22 cellular contexts compared by ENCODE assay signal in genomic region chrX:32614707-32615106, GRCh38.
DNase-seq lines count a peak whose midpoint lies in the region; ATAC-seq, FAIRE-seq and TF ChIP-seq lines count a peak whose summit lies in the region.
"Had no signal": no experiment of that assay in that cellular context is flagged by ENCODE, and none has a peak within 500 bp of the region (broad histone marks: within the 10 kb centered on the region; RNA-seq: fewer than 3 reads in every experiment).

No MANE protein-coding gene starts in this region.

- no peaks in the 10 kb centered on the region for H3K4me1 Mint-ChIP-seq in activated T-cell treated with anti-CD3 and anti-CD28 coated beads, Interleukin-2, amount 50 U/mL, for 4 hours (ENCODE audit: low read depth)
- H3K4me1 Mint-ChIP-seq: B cell had no signal

- CTCF ChIA-PET in SK-N-SH (lab: Yijun Ruan, JAX), result no interaction called here

- FAIRE-seq in HTR-8/SVneo (lab: Jason Lieb, UNC), result peak; percentile 4
- FAIRE-seq: A549, D721Med, G401.6, GM12891, GM19239 had no signal

- H3K9ac ChIP-seq in SK-N-SH, result no peak overlapping the region
- H3K9ac ChIP-seq: BLaER1 treated with 17β-estradiol and CSF1 and Interleukin-3, amounts not matched to agents 10 nM and 100 nM had no signal

- DNase-seq in HTR-8/SVneo (ENCODE audit: insufficient read length, low spot score) (no peak), myocyte (ENCODE audit: low read depth) (peak; percentile 54), psoas muscle (no peak), SK-N-SH (no peak), foreskin melanocyte (no peak)
- no peak for DNase-seq in activated T-cell treated with anti-CD3 and anti-CD28 coated beads, Interleukin-2, amount 50 U/mL, for 4 hours
- DNase-seq: AML-193; Caco-2; Calu3; CD4-positive, alpha-beta T cell; CD8-positive, alpha-beta T cell; DMS79 treated with DMSO at 0.1 percent for 48 hours; GF-D8 had no signal

- no peaks in the 10 kb centered on the region for H3K9me3 ChIP-seq in psoas muscle
- H3K9me3 ChIP-seq in SK-N-SH, result no peaks in the 10 kb centered on the region
- H3K9me3 ChIP-seq: A549, Caco-2 had no signal

- H3K4me1 ChIP-seq in psoas muscle (peaks cover 9% of the 10 kb centered on the region), SK-N-SH (ENCODE audit: control insufficient read depth in 1 of 2, insufficient read depth in 2 of 2, low read depth in 1 of 2, low read length in 1 of 2) (no peaks in the 10 kb centered on the region)
- H3K4me1 ChIP-seq: A549; BLaER1 treated with 17β-estradiol and CSF1 and Interleukin-3, amounts not matched to agents 10 nM and 100 nM; Caco-2 had no signal

- no peak for TF ChIP-seq EP300 in SK-N-SH (IDR thresholded peaks at IDR 0.05; ENCODE audit: borderline replicate concordance in 1 of 2, low read depth in 1 of 2, low read length in 1 of 2)

- H3K4me3 ChIP-seq in psoas muscle (no peak overlapping the region), SK-N-SH (ENCODE audit: low read depth in 2 of 2, low read length in 1 of 2) (no peak overlapping the region)
- H3K4me3 ChIP-seq: A549; BLaER1 treated with 17β-estradiol and CSF1 and Interleukin-3, amounts not matched to agents 10 nM and 100 nM had no signal

- H3K36me3 ChIP-seq in psoas muscle (ENCODE audit: insufficient read depth in 1 of 2, low read depth in 1 of 2), result no peaks in the 10 kb centered on the region
- H3K36me3 ChIP-seq in SK-N-SH (replicated peaks in 1 of 2; ENCODE audit: control insufficient read depth in 1 of 2, insufficient read depth in 2 of 2, low read length in 1 of 2), result no peaks in the 10 kb centered on the region
- H3K36me3 ChIP-seq: BLaER1 treated with 17β-estradiol and CSF1 and Interleukin-3, amounts not matched to agents 10 nM and 100 nM had no signal

- no peak overlapping the region for H3K4me3 Mint-ChIP-seq in activated T-cell treated with anti-CD3 and anti-CD28 coated beads, Interleukin-2, amount 50 U/mL, for 4 hours
- H3K4me3 Mint-ChIP-seq: B cell; CD4-positive, alpha-beta T cell; CD8-positive, alpha-beta T cell had no signal

- H3F3A ChIP-seq in SK-N-SH (replicated peaks; ENCODE audit: insufficient read depth), result no peaks in the 10 kb centered on the region

- H2AFZ ChIP-seq in SK-N-SH (ENCODE audit: low read depth), result no peak overlapping the region

- H3K36me3 Mint-ChIP-seq in activated T-cell treated with anti-CD3 and anti-CD28 coated beads, Interleukin-2, amount 50 U/mL, for 4 hours (ENCODE audit: insufficient read depth), result no peaks in the 10 kb centered on the region
- H3K36me3 Mint-ChIP-seq: CD8-positive, alpha-beta T cell had no signal

- H3K27ac ChIP-seq in psoas muscle, result no peak overlapping the region
- H3K27ac ChIP-seq in SK-N-SH (ENCODE audit: low read depth in 2 of 2, low read length in 1 of 2), result no peak overlapping the region
- H3K27ac ChIP-seq: 22Rv1; A549; BLaER1 treated with 17β-estradiol and CSF1 and Interleukin-3, amounts not matched to agents 10 nM and 100 nM; C4-2B had no signal

- POLR2A ChIA-PET in SK-N-SH (lab: Yijun Ruan, JAX), result no interaction called here

- H4K20me1 ChIP-seq in SK-N-SH (ENCODE audit: insufficient read depth), result no peaks in the 10 kb centered on the region
- H4K20me1 ChIP-seq: BLaER1 treated with 17β-estradiol and CSF1 and Interleukin-3, amounts not matched to agents 10 nM and 100 nM had no signal

- no peak for TF ChIP-seq RAD21 in SK-N-SH (IDR thresholded peaks at IDR 0.05; ENCODE audit: low read length)

- peak in 3 of 4 donors; percentile 22 to 65 (median 38) for ATAC-seq in psoas muscle
- ATAC-seq in activated T-cell treated with anti-CD3 and anti-CD28 coated beads, Interleukin-2, amount 50 U/mL, for 4 hours, result no peak
- ATAC-seq: A549; CD8-positive, alpha-beta T cell had no signal

- 38 to 61% (median 46%) methylated on average over 2 of the region's 2 CpGs for WGBS in psoas muscle, 3 donors
- 13% methylated on average over 2 of the region's 2 CpGs for WGBS in SK-N-SH (ENCODE audit: low lambda C conversion rate)

- H3K79me2 ChIP-seq in SK-N-SH (ENCODE audit: insufficient read depth), result no peaks in the 10 kb centered on the region

- H3K9me3 Mint-ChIP-seq in activated T-cell treated with anti-CD3 and anti-CD28 coated beads, Interleukin-2, amount 50 U/mL, for 4 hours, result no peaks in the 10 kb centered on the region
- H3K9me3 Mint-ChIP-seq: CD4-positive, alpha-beta T cell; CD8-positive, alpha-beta T cell had no signal

- H3K9me2 ChIP-seq in SK-N-SH, result no peaks in the 10 kb centered on the region

- intact Hi-C loops in psoas muscle (cut with DNase I), result no loop called here

- no peak overlapping the region for H3K4me2 ChIP-seq in SK-N-SH
- H3K4me2 ChIP-seq: A549; BLaER1 treated with 17β-estradiol and CSF1 and Interleukin-3, amounts not matched to agents 10 nM and 100 nM had no signal

- H3K27me3 ChIP-seq in psoas muscle (ENCODE audit: insufficient read depth in 3 of 3, low read length in 2 of 3) (no peaks in the 10 kb centered on the region), SK-N-SH (ENCODE audit: insufficient read depth) (no peaks in the 10 kb centered on the region)

- TF ChIP-seq CTCF in psoas muscle (IDR thresholded peaks at IDR 0.05) (no peak), SK-N-SH (IDR thresholded peaks at IDR 0.05) (no peak)

- H3K27me3 Mint-ChIP-seq in activated T-cell treated with anti-CD3 and anti-CD28 coated beads, Interleukin-2, amount 50 U/mL, for 4 hours (ENCODE audit: low read depth), result no peaks in the 10 kb centered on the region
- H3K27me3 Mint-ChIP-seq: B cell; CD4-positive, alpha-beta T cell had no signal

TF ChIP-seq in SK-N-SH, 30 proteins besides CTCF, POLR2A, EP300 and RAD21:
- no peak for TF ChIP-seq USF2 (IDR thresholded peaks at IDR 0.05; ENCODE audit: borderline replicate concordance, low read depth, low read length)
- no peak for TF ChIP-seq FOXJ3 (CRISPR knock-in tag; IDR thresholded peaks at IDR 0.05)
- TF ChIP-seq ELF1 (IDR thresholded peaks at IDR 0.05), result no peak
- no peak for TF ChIP-seq MEF2A (IDR thresholded peaks at IDR 0.05; ENCODE audit: borderline replicate concordance, low read depth)
- TF ChIP-seq FOSL2 (IDR thresholded peaks at IDR 0.05; ENCODE audit: borderline replicate concordance, low read depth), result no peak
- no peak for TF ChIP-seq MXI1 (IDR thresholded peaks at IDR 0.05; ENCODE audit: low read depth, low read length)
- no peak for TF ChIP-seq RFX5 (IDR thresholded peaks at IDR 0.05; ENCODE audit: low read length)
- TF ChIP-seq JUND (IDR thresholded peaks at IDR 0.05), result no peak
- no peak for TF ChIP-seq CHD2 (IDR thresholded peaks at IDR 0.05; ENCODE audit: low read length, partially characterized antibody)

Comparison
In these comparisons a context has a peak if more than half of its experiments do, and no peak if none do; other contexts are left out.
1. ATAC-seq: peak in psoas muscle (3 of 4); none in activated T-cell treated with anti-CD3 and anti-CD28 coated beads, Interleukin-2, amount 50 U/mL, for 4 hours (0 of 2).